1 cellular context compared by ENCODE assay signal in the genomic region with DNA sequence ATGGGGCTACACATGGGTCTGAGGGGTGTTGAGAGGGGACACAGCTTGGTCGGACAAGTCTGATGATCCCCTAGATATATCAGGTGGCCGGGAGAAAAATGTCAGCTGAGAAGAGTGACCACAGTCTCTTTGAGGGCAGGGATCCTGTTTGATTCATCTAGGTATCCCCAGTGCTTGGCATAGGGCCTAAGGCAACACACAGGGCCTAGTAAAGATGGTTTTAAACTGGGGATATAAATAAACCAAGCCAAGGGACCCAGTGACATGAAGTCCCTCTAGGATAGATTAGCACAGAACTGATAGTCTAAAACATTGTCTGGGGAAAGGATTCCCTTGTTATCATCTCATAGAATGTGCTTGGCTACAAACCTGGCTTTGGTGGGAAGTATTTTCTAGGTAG.
TF ChIP-seq lines count a peak whose summit lies in the region.

No MANE protein-coding gene starts in this region.

TF ChIP-seq in HEK293T, 16 proteins besides CTCF, POLR2A, EP300 and RAD21 (continued from another document):
- TF ChIP-seq PKNOX1 (IDR thresholded peaks at IDR 0.05) (no peak), ELF4 (IDR thresholded peaks at IDR 0.05) (no peak), SUZ12 (IDR thresholded peaks at IDR 0.05) (no peak), NFRKB (IDR thresholded peaks at IDR 0.05) (no peak), SP1 (IDR thresholded peaks at IDR 0.05) (no peak), ARNT (IDR thresholded peaks at IDR 0.05) (no peak), FOXK2 (IDR thresholded peaks at IDR 0.05) (no peak), HDGF (IDR thresholded peaks at IDR 0.05; ENCODE audit: borderline replicate concordance) (no peak), BHLHE40 (IDR thresholded peaks at IDR 0.05; ENCODE audit: borderline replicate concordance) (no peak), FOXM1 (IDR thresholded peaks at IDR 0.05; ENCODE audit: borderline replicate concordance) (no peak), CTBP1 (IDR thresholded peaks at IDR 0.05; ENCODE audit: borderline replicate concordance) (no peak), LEF1 (IDR thresholded peaks at IDR 0.05; ENCODE audit: borderline replicate concordance) (no peak)
